26 cellular contexts compared by ENCODE assay signal in genomic region chr9:116580853-116581252, GRCh38.
"Had no signal": no experiment of that assay in that cellular context is flagged by ENCODE, and none has a peak within 500 bp of the region (broad histone marks: within the 10 kb centered on the region; RNA-seq: fewer than 3 reads in every experiment).

No MANE protein-coding gene starts in this region.

- H3K36me3 ChIP-seq: cardiac muscle cell, gastroesophageal sphincter, left lung, sigmoid colon, thoracic aorta, upper lobe of right lung had no signal

- H3K9me3 Mint-ChIP-seq: activated CD4-positive, alpha-beta memory T cell treated with anti-CD3 and anti-CD28 coated beads, Interleukin-2, amount 10 ng/mL, durations not matched to agents 7 days and 5 days; activated naive CD4-positive, alpha-beta T cell treated with anti-CD3 and anti-CD28 coated beads, Interleukin-2, amount 50 U/mL, for 24 hours; dendritic cell treated with granulocyte-macrophage colony-stimulating factor and Interleukin-4, amounts not matched to agents 40 ng/mL and 50 ng/mL, for 4 days; memory B cell; stimulated activated naive B cell treated with anti-CD40 and anti-IgM and Interleukin-4, amounts not matched to agents 10 μg/mL and 1 μg/mL and 100 μg/mL, for 72 hours had no signal

- H3K4me1 ChIP-seq: gastroesophageal sphincter, parathyroid adenoma, sigmoid colon, upper lobe of right lung had no signal

- H3K27ac ChIP-seq: body of pancreas, cardiac muscle cell, gastroesophageal sphincter, left lung, parathyroid adenoma, sigmoid colon, thoracic aorta, upper lobe of right lung, VCaP had no signal

- H3K27ac Mint-ChIP-seq: activated CD4-positive, alpha-beta memory T cell treated with anti-CD3 and anti-CD28 coated beads, Interleukin-2, amount 10 ng/mL, durations not matched to agents 7 days and 5 days; activated CD4-positive, alpha-beta T cell treated with anti-CD3 and anti-CD28 coated beads, Interleukin-2, amount 10 ng/mL, durations not matched to agents 24 days and 14 days; activated naive CD4-positive, alpha-beta T cell treated with anti-CD3 and anti-CD28 coated beads, Interleukin-2, amount 50 U/mL, for 24 hours; dendritic cell treated with granulocyte-macrophage colony-stimulating factor and Interleukin-4, amounts not matched to agents 40 ng/mL and 50 ng/mL, for 4 days; memory B cell; nephron; stimulated activated naive B cell treated with anti-CD40 and anti-IgM and Interleukin-4, amounts not matched to agents 10 μg/mL and 1 μg/mL and 100 μg/mL, for 72 hours had no signal

- ATAC-seq: activated CD4-positive, CD25-positive, alpha-beta regulatory T cell treated with anti-CD3 and anti-CD28 coated beads, Interleukin-2, amount 50 U/mL, for 24 hours; body of pancreas; esophagus mucosa; gastroesophageal sphincter; left lung; SK-N-SH treated with all-trans-retinoic acid at 6 μM for 48 hours; stimulated activated naive B cell treated with anti-CD40 and anti-IgM and Interleukin-4, amounts not matched to agents 10 μg/mL and 1 μg/mL and 100 μg/mL, for 72 hours; upper lobe of right lung had no signal

- H3K4me1 Mint-ChIP-seq: activated CD4-positive, alpha-beta memory T cell treated with anti-CD3 and anti-CD28 coated beads, Interleukin-2, amount 10 ng/mL, durations not matched to agents 7 days and 5 days; activated CD4-positive, alpha-beta T cell treated with anti-CD3 and anti-CD28 coated beads, Interleukin-2, amount 10 ng/mL, durations not matched to agents 24 days and 14 days; activated naive CD4-positive, alpha-beta T cell treated with anti-CD3 and anti-CD28 coated beads, Interleukin-2, amount 50 U/mL, for 24 hours; memory B cell; stimulated activated naive B cell treated with anti-CD40 and anti-IgM and Interleukin-4, amounts not matched to agents 10 μg/mL and 1 μg/mL and 100 μg/mL, for 72 hours had no signal

- H3K4me3 Mint-ChIP-seq: activated CD4-positive, alpha-beta memory T cell treated with anti-CD3 and anti-CD28 coated beads, Interleukin-2, amount 10 ng/mL, durations not matched to agents 7 days and 5 days; activated CD4-positive, alpha-beta T cell treated with anti-CD3 and anti-CD28 coated beads, Interleukin-2, amount 10 ng/mL, durations not matched to agents 24 days and 14 days; activated naive CD4-positive, alpha-beta T cell treated with anti-CD3 and anti-CD28 coated beads, Interleukin-2, amount 50 U/mL, for 24 hours; dendritic cell treated with granulocyte-macrophage colony-stimulating factor and Interleukin-4, amounts not matched to agents 40 ng/mL and 50 ng/mL, for 4 days; memory B cell; nephron; stimulated activated naive B cell treated with anti-CD40 and anti-IgM and Interleukin-4, amounts not matched to agents 10 μg/mL and 1 μg/mL and 100 μg/mL, for 72 hours had no signal

- H3K27me3 Mint-ChIP-seq: activated CD4-positive, alpha-beta memory T cell treated with anti-CD3 and anti-CD28 coated beads, Interleukin-2, amount 10 ng/mL, durations not matched to agents 7 days and 5 days; activated CD4-positive, alpha-beta T cell treated with anti-CD3 and anti-CD28 coated beads, Interleukin-2, amount 10 ng/mL, durations not matched to agents 24 days and 14 days; activated naive CD4-positive, alpha-beta T cell treated with anti-CD3 and anti-CD28 coated beads, Interleukin-2, amount 50 U/mL, for 24 hours; dendritic cell treated with granulocyte-macrophage colony-stimulating factor and Interleukin-4, amounts not matched to agents 40 ng/mL and 50 ng/mL, for 4 days; memory B cell; stimulated activated naive B cell treated with anti-CD40 and anti-IgM and Interleukin-4, amounts not matched to agents 10 μg/mL and 1 μg/mL and 100 μg/mL, for 72 hours had no signal

- DNase-seq: activated CD4-positive, alpha-beta memory T cell treated with anti-CD3 and anti-CD28 coated beads, Interleukin-2, amount 10 ng/mL, durations not matched to agents 7 days and 5 days; activated CD4-positive, alpha-beta T cell treated with anti-CD3 and anti-CD28 coated beads, Interleukin-2, amount 10 ng/mL, durations not matched to agents 24 days and 14 days; activated gamma-delta T cell treated with Interleukin-2 at 50 U/mL for 16 hours; body of pancreas; effector memory CD4-positive, alpha-beta T cell; kidney; left lung; sigmoid colon; stimulated activated CD4-positive, alpha-beta T cell treated with anti-CD3 and anti-CD28 coated beads, Interleukin-15, amount 100 ng/mL, for 24 hours; stimulated activated CD4-positive, alpha-beta T cell treated with anti-CD3 and anti-CD28 coated beads, Interleukin-2, amount 100 ng/mL, for 48 hours; stimulated activated CD8-positive, alpha-beta memory T cell treated with anti-CD3 and anti-CD28 coated beads, Interleukin-4, amount 100 ng/mL, for 48 hours; stimulated activated naive B cell treated with anti-CD40 and anti-IgM and Interleukin-4, amounts not matched to agents 10 μg/mL and 1 μg/mL and 100 μg/mL, for 72 hours; upper lobe of right lung had no signal

- H3K4me3 ChIP-seq: body of pancreas, cardiac muscle cell, gastroesophageal sphincter, left lung, sigmoid colon, smooth muscle cell, thoracic aorta, upper lobe of right lung had no signal

- H3K27me3 ChIP-seq: body of pancreas, cardiac muscle cell, gastroesophageal sphincter, left lung, sigmoid colon, upper lobe of right lung had no signal

- H3K36me3 Mint-ChIP-seq: stimulated activated naive B cell treated with anti-CD40 and anti-IgM and Interleukin-4, amounts not matched to agents 10 μg/mL and 1 μg/mL and 100 μg/mL, for 72 hours had no signal

- H3K9me3 ChIP-seq: body of pancreas, gastroesophageal sphincter, left lung, sigmoid colon, thoracic aorta, upper lobe of right lung had no signal
